In the genomic region with DNA sequence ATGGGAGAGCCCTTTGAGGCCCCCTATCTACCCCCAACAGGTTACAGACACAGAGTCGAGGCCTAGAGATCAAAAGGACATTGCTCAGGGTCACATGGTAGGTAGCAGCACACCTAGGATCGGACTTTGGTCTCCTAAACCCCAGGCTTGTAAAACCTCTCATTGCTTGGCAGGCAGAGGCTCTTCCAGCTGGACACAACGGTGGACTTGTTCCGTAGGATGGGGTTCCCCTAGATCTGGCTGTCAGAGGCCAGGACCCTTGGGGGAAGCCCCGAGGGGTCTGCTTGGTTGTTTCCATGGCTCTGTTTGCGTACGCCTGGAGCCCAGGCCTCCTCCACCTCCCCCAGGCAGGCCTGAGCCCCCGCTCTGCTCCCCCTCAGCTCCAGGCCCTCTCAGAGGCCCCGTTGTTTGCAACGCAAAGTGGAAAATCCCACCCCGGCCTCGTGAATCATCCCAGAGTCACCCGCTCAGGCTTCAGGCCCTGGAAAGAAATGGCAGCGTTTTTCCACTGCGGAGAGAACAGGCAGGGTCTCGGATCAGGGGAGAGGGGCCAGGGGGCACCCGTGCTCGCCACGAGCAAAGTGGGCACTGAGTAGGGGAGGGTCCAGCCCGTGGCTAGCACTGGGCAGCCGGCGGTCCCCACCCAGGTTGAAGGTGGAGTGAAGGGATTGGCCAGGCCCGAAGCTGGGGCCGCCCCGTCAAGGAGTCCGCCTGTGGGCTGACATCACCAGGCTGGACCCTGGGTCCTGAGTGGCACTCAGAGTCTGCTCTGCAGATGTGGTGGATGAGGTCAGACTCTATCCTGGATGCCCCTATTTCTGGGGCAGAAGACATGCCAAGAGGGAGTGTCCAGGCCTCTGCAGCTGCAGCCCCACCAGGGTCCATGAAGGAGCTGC, we compare ENCODE assay signal across 11 cellular contexts. TPM values are rescaled to one million over a fixed set of nuclear protein-coding genes. Genes with fewer than 3 reads are reported as not detected.
DNase-seq lines count a peak whose midpoint lies in the region; ATAC-seq and TF ChIP-seq lines count a peak whose summit lies in the region.
"Had no signal": no experiment of that assay in that cellular context is flagged by ENCODE, and none has a peak within 500 bp of the region (broad histone marks: within the 10 kb centered on the region; RNA-seq: fewer than 3 reads in every experiment).

No MANE protein-coding gene starts in this region.

- H3K27ac ChIP-seq in dorsolateral prefrontal cortex (peak overlapping the region in 42 of 59 donors; percentile 4 to 90 (median 60)), right lobe of liver (peak overlapping the region; percentile 72 to 84 (median 80)), substantia nigra (ENCODE audit: low read depth, low read length, poor library complexity, severe bottlenecking) (peak overlapping the region; percentile 81), testis (no peak overlapping the region)

- peak; percentile 2 for DNase-seq in LoVo (ENCODE audit: low spot score)
- peak in 5 of 10 donors; percentile 36 to 63 (median 51) for DNase-seq in dorsolateral prefrontal cortex
- DNase-seq in right lobe of liver = peak; percentile 56 to 83 (median 72)
- peak in 30 of 49 donors; percentile 9 to 68 (median 38) for DNase-seq in substantia nigra (lab: John Stamatoyannopoulos, UW)
- DNase-seq in stimulated activated CD4-positive, alpha-beta T cell treated with anti-CD3 and anti-CD28 coated beads, Interleukin-2, amount 100 ng/mL, for 48 hours = no peak
- DNase-seq in testis = no peak
- no peak for DNase-seq in inferior parietal cortex (ENCODE audit: extremely low spot score)
- no peak for DNase-seq in activated gamma-delta T cell treated with Interleukin-2 at 50 U/mL for 16 hours
- DNase-seq: activated CD4-positive, alpha-beta T cell treated with anti-CD3 and anti-CD28 coated beads for 4 hours; NCI-H1092 treated with DMSO at 0.1 percent for 48 hours had no signal

- no peaks in the 10 kb centered on the region for H3K36me3 ChIP-seq in right lobe of liver
- no peaks in the 10 kb centered on the region for H3K36me3 ChIP-seq in testis (ENCODE audit: low read depth, missing control alignments)

- H3K27me3 ChIP-seq in dorsolateral prefrontal cortex = no peaks in the 10 kb centered on the region
- H3K27me3 ChIP-seq in right lobe of liver = no peaks in the 10 kb centered on the region
- H3K27me3 ChIP-seq in testis = no peaks in the 10 kb centered on the region

- intact Hi-C loops in dorsolateral prefrontal cortex (cut with DNase I) (no loop called here), right lobe of liver (cut with DNase I) (no loop called here), testis (cut with DNase I; ENCODE audit: low total_unique reads) (no loop called here)

- peak; percentile 58 to 80 (median 72) for ATAC-seq in right lobe of liver

- no peaks in the 10 kb centered on the region for H3K9me3 ChIP-seq in right lobe of liver
- H3K9me3 ChIP-seq in testis = no peaks in the 10 kb centered on the region

- TF ChIP-seq CTCF in dorsolateral prefrontal cortex (IDR thresholded peaks at IDR 0.05 in 54 of 56, conservative IDR thresholded peaks at IDR 0.05 in 2 of 56; ENCODE audit: low read depth in 1 of 56, partially characterized antibody in 56 of 56) (no peak), right lobe of liver (IDR thresholded peaks at IDR 0.05) (peak in 1 of 4 donors; percentile 8), testis (IDR thresholded peaks at IDR 0.05) (no peak)

- H3K4me3 ChIP-seq in dorsolateral prefrontal cortex (no peak overlapping the region), right lobe of liver (no peak overlapping the region), testis (no peak overlapping the region)

- TF ChIP-seq POLR2A in right lobe of liver (IDR thresholded peaks at IDR 0.05) = no peak
- no peak for TF ChIP-seq POLR2A in testis (IDR thresholded peaks at IDR 0.05)

- 29% methylated on average over 18 of the region's 26 CpGs for WGBS in right lobe of liver (ENCODE audit: insufficient coverage, low coverage, low lambda C conversion rate, missing lambda C conversion rate)
- WGBS in testis, 2 donors = 56 to 71% methylated on average over 9 to 26 of the region's 26 CpGs

- peaks cover 0 to 67% (median 36%) of the 10 kb centered on the region in 4 donors for H3K4me1 ChIP-seq in right lobe of liver
- H3K4me1 ChIP-seq in testis = peaks cover 20% of the 10 kb centered on the region

RNA-seq across cellular contexts. Expression of a gene that starts 19.8 kb away (rescaled TPM):
- total RNA-seq in dorsolateral prefrontal cortex (10 to 100 TPM in 55 of 120 experiments, 1 to 10 TPM in 65; 2.5 to 32.9 (median 9.7) TPM), right lobe of liver (10 to 100 TPM; 11.8 to 51.9 (median 29.3) TPM), testis (10 to 100 TPM; 25.7 to 68.8 TPM)
- polyA plus RNA-seq in testis (ENCODE audit: insufficient read depth, low read depth, low replicate concordance) = 9.3 TPM
- total RNA-seq: OCI-LY7 had no signal

Comparison
In these comparisons a context has a peak if more than half of its experiments do, and no peak if none do; other contexts are left out.
1. DNase-seq: peak in LoVo (single experiment), right lobe of liver (3 of 3) and substantia nigra (30 of 49); none in stimulated activated CD4-positive, alpha-beta T cell treated with anti-CD3 and anti-CD28 coated beads, Interleukin-2, amount 100 ng/mL, for 48 hours (0 of 2), testis (single experiment), inferior parietal cortex (single experiment) and activated gamma-delta T cell treated with Interleukin-2 at 50 U/mL for 16 hours (single experiment).
2. H3K27ac ChIP-seq: peak in dorsolateral prefrontal cortex (42 of 59), right lobe of liver (3 of 3) and substantia nigra (single experiment); none in testis (0 of 2).